28 cellular contexts compared by ENCODE assay signal in genomic region chr16:27918755-27919154, GRCh38.
DNase-seq lines count a peak whose midpoint lies in the region; ATAC-seq and TF ChIP-seq lines count a peak whose summit lies in the region.
"Had no signal": no experiment of that assay in that cellular context is flagged by ENCODE, and none has a peak within 500 bp of the region (broad histone marks: within the 10 kb centered on the region; RNA-seq: fewer than 3 reads in every experiment).

No MANE protein-coding gene starts in this region.

- H3K36me3 Mint-ChIP-seq in GM23338 (ENCODE audit: low read depth), result no peaks in the 10 kb centered on the region
- H3K36me3 Mint-ChIP-seq: activated naive CD4-positive, alpha-beta T cell treated with anti-CD3 and anti-CD28 coated beads, Interleukin-2, amount 10 ng/mL, durations not matched to agents 7 days and 5 days had no signal

- H3K79me2 ChIP-seq in GM23338 (replicated peaks; ENCODE audit: insufficient read depth), result no peaks in the 10 kb centered on the region
- H3K79me2 ChIP-seq in smooth muscle cell (ENCODE audit: low read depth), result no peaks in the 10 kb centered on the region

- no peak overlapping the region for H3K27ac Mint-ChIP-seq in GM23338
- H3K27ac Mint-ChIP-seq: activated B cell treated with CpG ODN at 0.5 μM for 24 hours; activated naive CD4-positive, alpha-beta T cell treated with anti-CD3 and anti-CD28 coated beads, Interleukin-2, amount 10 ng/mL, durations not matched to agents 7 days and 5 days; nephron progenitor cell had no signal

- H3K27me3 ChIP-seq in GM23338 (ENCODE audit: insufficient read depth) (no peaks in the 10 kb centered on the region), smooth muscle cell (ENCODE audit: low read depth) (no peaks in the 10 kb centered on the region)
- no peaks in the 10 kb centered on the region for H3K27me3 ChIP-seq in effector memory CD4-positive, alpha-beta T cell (replicated peaks; ENCODE audit: control insufficient read depth, insufficient read depth, low read length, poor library complexity, severe bottlenecking)
- H3K27me3 ChIP-seq: BE2C, brain microvascular endothelial cell, ovary had no signal

- H4K20me1 ChIP-seq in GM23338 (replicated peaks; ENCODE audit: insufficient read depth), result no peaks in the 10 kb centered on the region; the same call in 1 of the 2 replicates
- no peaks in the 10 kb centered on the region for H4K20me1 ChIP-seq in smooth muscle cell (ENCODE audit: low read depth)

- no peak overlapping the region for H3K27ac ChIP-seq in GM23338 (ENCODE audit: low read depth)
- H3K27ac ChIP-seq in effector memory CD4-positive, alpha-beta T cell (ENCODE audit: insufficient read depth, low read length, poor library complexity, severe bottlenecking), result no peak overlapping the region
- H3K27ac ChIP-seq in smooth muscle cell (ENCODE audit: low read depth), result no peak overlapping the region
- H3K27ac ChIP-seq: A549, brain microvascular endothelial cell, heart left ventricle, lower lobe of right lung, ovary, PC-9 had no signal

- TF ChIP-seq CTCF in GM23338 (conservative IDR thresholded peaks at IDR 0.05; ENCODE audit: low read depth in 2 of 2) (no peak), fibroblast of the aortic adventitia (IDR thresholded peaks at IDR 0.05; ENCODE audit: insufficient read depth, low read length) (no peak), smooth muscle cell (IDR thresholded peaks at IDR 0.05; ENCODE audit: borderline replicate concordance, insufficient read depth, poor library complexity, severe bottlenecking) (no peak)

- no peaks in the 10 kb centered on the region for H3K4me1 ChIP-seq in GM23338 (ENCODE audit: insufficient read depth)
- H3K4me1 ChIP-seq in effector memory CD4-positive, alpha-beta T cell (ENCODE audit: control insufficient read depth, insufficient read depth, low read length, poor library complexity, severe bottlenecking), result no peaks in the 10 kb centered on the region
- H3K4me1 ChIP-seq in smooth muscle cell (ENCODE audit: low read depth), result no peaks in the 10 kb centered on the region
- H3K4me1 ChIP-seq: A549, heart left ventricle, lower lobe of right lung had no signal

- no peaks in the 10 kb centered on the region for H3F3A ChIP-seq in GM23338 (replicated peaks; ENCODE audit: low read depth)
- no peaks in the 10 kb centered on the region for H3F3A ChIP-seq in smooth muscle cell (ENCODE audit: low read depth)

- H3K36me3 ChIP-seq in GM23338 (ENCODE audit: insufficient read depth) (no peaks in the 10 kb centered on the region), smooth muscle cell (ENCODE audit: low read depth) (no peaks in the 10 kb centered on the region)
- H3K36me3 ChIP-seq in effector memory CD4-positive, alpha-beta T cell (ENCODE audit: control insufficient read depth, insufficient read depth, low read length), result no peaks in the 10 kb centered on the region
- H3K36me3 ChIP-seq: BE2C, brain microvascular endothelial cell, heart left ventricle, lower lobe of right lung, ovary had no signal

- H3K9me2 ChIP-seq in GM23338 (ENCODE audit: insufficient read depth), result peaks cover 7% of the 10 kb centered on the region; the same call in 1 of the 2 replicates

- no peak overlapping the region for H3K9ac ChIP-seq in smooth muscle cell (ENCODE audit: low read depth)

- WGBS in smooth muscle cell (ENCODE audit: low lambda C conversion rate), result 66% methylated on average over 5 of the region's 5 CpGs

- DNase-seq in A172 (ENCODE audit: low spot score) (peak; percentile 19), GM23338 (ENCODE audit: low spot score) (peak; percentile 21), RPMI7951 (ENCODE audit: low read depth) (peak; percentile 40), fibroblast of the aortic adventitia (ENCODE audit: low read depth) (peak; percentile 1), smooth muscle cell (lab: John Stamatoyannopoulos, UW; ENCODE audit: unreplicated experiment) (no peak)
- DNase-seq in stimulated activated naive CD4-positive, alpha-beta T cell treated with Interleukin-2 at 50 U/mL for 16 hours (lab: John Stamatoyannopoulos, UW), result no peak
- no peak for DNase-seq in effector memory CD4-positive, alpha-beta T cell
- DNase-seq: activated B cell treated with CpG ODN at 0.5 μM for 24 hours; activated CD4-positive, alpha-beta T cell treated with anti-CD3 and anti-CD28 coated beads, Interleukin-2, amount 50 U/mL, for 1 hour; activated CD8-positive, alpha-beta memory T cell treated with anti-CD3 and anti-CD28 coated beads, Interleukin-2, amount 50 U/mL, for 4 hours; activated naive CD4-positive, alpha-beta T cell treated with anti-CD3 and anti-CD28 coated beads, Interleukin-2, amount 10 ng/mL, durations not matched to agents 7 days and 5 days; BE2C; brain microvascular endothelial cell; GF-D8; heart left ventricle; lower lobe of right lung; NCI-H1092 treated with DMSO at 0.1 percent for 48 hours; NCI-H1930; NCI-H524; nephron progenitor cell; ovary; right cardiac atrium; SIG-M5; stimulated activated naive CD4-positive, alpha-beta T cell had no signal

- no peak overlapping the region for H3K4me3 ChIP-seq in GM23338
- H3K4me3 ChIP-seq in fibroblast of the aortic adventitia (ENCODE audit: low read depth, low read length), result no peak overlapping the region
- H3K4me3 ChIP-seq in effector memory CD4-positive, alpha-beta T cell (ENCODE audit: insufficient read depth, low read depth, low read length, poor library complexity, severe bottlenecking), result no peak overlapping the region
- H3K4me3 ChIP-seq in smooth muscle cell, result no peak overlapping the region
- H3K4me3 ChIP-seq: A549, heart left ventricle, lower lobe of right lung, ovary, PC-9 had no signal

- peaks cover 1% of the 10 kb centered on the region for H3K27me3 Mint-ChIP-seq in GM23338 (ENCODE audit: insufficient read depth, low read depth, poor library complexity)

- ATAC-seq in GM23338 (no peak), HG03280 (IDR thresholded peaks at IDR 0.05; ENCODE audit: unreplicated experiment) (no peak)
- ATAC-seq: A549, heart left ventricle, HepG2, lower lobe of right lung, right cardiac atrium had no signal

- no peak overlapping the region for H3K4me3 Mint-ChIP-seq in GM23338
- H3K4me3 Mint-ChIP-seq: activated B cell treated with CpG ODN at 0.5 μM for 24 hours; activated naive CD4-positive, alpha-beta T cell treated with anti-CD3 and anti-CD28 coated beads, Interleukin-2, amount 10 ng/mL, durations not matched to agents 7 days and 5 days; nephron progenitor cell had no signal

- H2AFZ ChIP-seq in GM23338 (peak overlapping the region; percentile 23; the same call in 1 of the 2 replicates), smooth muscle cell (ENCODE audit: low read depth) (no peak overlapping the region)
- H2AFZ ChIP-seq: PC-9 had no signal

- no peaks in the 10 kb centered on the region for H3K9me3 ChIP-seq in effector memory CD4-positive, alpha-beta T cell (ENCODE audit: control insufficient read depth, low read length)
- no peaks in the 10 kb centered on the region for H3K9me3 ChIP-seq in smooth muscle cell (replicated peaks; ENCODE audit: low read depth)
- H3K9me3 ChIP-seq: A549, BE2C, heart left ventricle, lower lobe of right lung, ovary had no signal

- H3K4me1 Mint-ChIP-seq in GM23338, result peaks cover 8% of the 10 kb centered on the region
- H3K4me1 Mint-ChIP-seq: activated B cell treated with CpG ODN at 0.5 μM for 24 hours; activated naive CD4-positive, alpha-beta T cell treated with anti-CD3 and anti-CD28 coated beads, Interleukin-2, amount 10 ng/mL, durations not matched to agents 7 days and 5 days had no signal

- H3K4me2 ChIP-seq in GM23338 (no peak overlapping the region), smooth muscle cell (no peak overlapping the region)
- H3K4me2 ChIP-seq: A549, PC-9 had no signal

- H3K9me3 Mint-ChIP-seq in GM23338, result peaks cover 3% of the 10 kb centered on the region; the same call in 1 of the 3 replicates
- H3K9me3 Mint-ChIP-seq: activated B cell treated with CpG ODN at 0.5 μM for 24 hours; activated naive CD4-positive, alpha-beta T cell treated with anti-CD3 and anti-CD28 coated beads, Interleukin-2, amount 10 ng/mL, durations not matched to agents 7 days and 5 days; nephron progenitor cell had no signal

TF ChIP-seq in GM23338, 12 proteins besides CTCF, POLR2A, EP300 and RAD21 (continues in another document):
- TF ChIP-seq NANOG (IDR thresholded peaks at IDR 0.05; ENCODE audit: borderline replicate concordance) (no peak), POLR2AphosphoS5 (IDR thresholded peaks at IDR 0.05; ENCODE audit: low read depth) (no peak), JUNB (IDR thresholded peaks at IDR 0.05; ENCODE audit: unreplicated experiment) (no peak)

Comparison
In these comparisons a context has a peak if more than half of its experiments do, and no peak if none do; other contexts are left out.
1. DNase-seq: peak in A172 (single experiment), GM23338 (single experiment), RPMI7951 (single experiment) and fibroblast of the aortic adventitia (single experiment); none in stimulated activated naive CD4-positive, alpha-beta T cell treated with Interleukin-2 at 50 U/mL for 16 hours (single experiment), effector memory CD4-positive, alpha-beta T cell (0 of 3) and smooth muscle cell (single experiment).